14 cellular contexts compared by ENCODE assay signal in genomic region chr15:39357478-39358268, GRCh38.
A peak's percentile ranks its signal among the peaks of the same experiment; 100 is the strongest.
DNase-seq lines count a peak whose midpoint lies in the region; ATAC-seq, FAIRE-seq and TF ChIP-seq lines count a peak whose summit lies in the region.
"Had no signal": no experiment of that assay in that cellular context is flagged by ENCODE, and none has a peak within 500 bp of the region (broad histone marks: within the 10 kb centered on the region; RNA-seq: fewer than 3 reads in every experiment).

No MANE protein-coding gene starts in this region.

- peaks cover 59% of the 10 kb centered on the region for H3F3A ChIP-seq in GM23248 (ENCODE audit: insufficient read depth)
- no peaks in the 10 kb centered on the region for H3F3A ChIP-seq in MM.1S (ENCODE audit: insufficient read depth, low read length)

- CTCF ChIA-PET in K562 (lab: Yijun Ruan, JAX; ENCODE audit: low intra/inter-chr PET ratio): no interaction called here

- no peak for TF ChIP-seq POLR2A in K562 (conservative IDR thresholded peaks at IDR 0.05)

- TF ChIP-seq RAD21 in K562 (CRISPR knock-in tag; conservative IDR thresholded peaks at IDR 0.05 in 1 of 2, IDR thresholded peaks at IDR 0.05 in 1 of 2): no peak

- H3K9me1 ChIP-seq in K562 (ENCODE audit: control insufficient read depth, insufficient read depth, low read length): no peaks in the 10 kb centered on the region

- peak overlapping the region; percentile 65 for H3K4me2 ChIP-seq in GM23248 (ENCODE audit: unreplicated experiment)
- H3K4me2 ChIP-seq in K562 (ENCODE audit: insufficient read depth, low read length): no peak overlapping the region; the same call in 1 of the 2 replicates
- H3K4me2 ChIP-seq in MM.1S (ENCODE audit: low read depth, low read length): no peak overlapping the region

- H3K4me3 ChIP-seq in GM23248: no peak overlapping the region
- H3K4me3 ChIP-seq in K562: no peak overlapping the region
- no peak overlapping the region for H3K4me3 ChIP-seq in mesodermal cell (ENCODE audit: extremely low read depth, insufficient read depth, low read length, poor library complexity, severe bottlenecking)
- no peak overlapping the region for H3K4me3 ChIP-seq in upper lobe of right lung
- no peak overlapping the region for H3K4me3 ChIP-seq in MM.1S (ENCODE audit: low read length)
- no peak overlapping the region for H3K4me3 ChIP-seq in colonic mucosa

- BruUV-seq in K562 (replicated peaks; lab: Mats Ljungman, UMichigan): no TSS peak

- H3K9me2 ChIP-seq in GM23248 (ENCODE audit: insufficient read depth) (no peaks in the 10 kb centered on the region), MM.1S (replicated peaks; ENCODE audit: insufficient read depth, low read length) (no peaks in the 10 kb centered on the region)

- intact Hi-C loops in K562 (cut with micrococcal nuclease) (no loop called here), upper lobe of right lung (cut with DNase I) (no loop called here), colonic mucosa (cut with DNase I) (no loop called here)

- H3K79me2 ChIP-seq in GM23248 (ENCODE audit: insufficient read depth): no peaks in the 10 kb centered on the region
- no peaks in the 10 kb centered on the region for H3K79me2 ChIP-seq in K562 (ENCODE audit: control insufficient read depth, insufficient read depth, low read length)
- no peaks in the 10 kb centered on the region for H3K79me2 ChIP-seq in MM.1S (ENCODE audit: low read length)

- H2AFZ ChIP-seq in GM23248 (peak overlapping the region; percentile 14; the same call in 1 of the 2 replicates), K562 (ENCODE audit: low read depth, low read length) (peak overlapping the region; percentile 21), MM.1S (ENCODE audit: low read length) (no peak overlapping the region)

- peak overlapping the region; percentile 52 for H3K9ac ChIP-seq in GM23248
- H3K9ac ChIP-seq in K562 (ENCODE audit: insufficient read depth in 1 of 2, low read depth in 2 of 2, low read length in 2 of 2): peak overlapping the region in 1 of 2 experiments; percentile 10; a peak in 1 of 4 replicates
- H3K9ac ChIP-seq in MM.1S (ENCODE audit: low read length): no peak overlapping the region
- no peak overlapping the region for H3K9ac ChIP-seq in colonic mucosa (ENCODE audit: low read depth in 2 of 2, low read length in 2 of 2)

- no peak for FAIRE-seq in K562 (lab: Jason Lieb, UNC)

- POLR2A ChIA-PET in K562 (lab: Yijun Ruan, JAX): interaction anchor here (0.8 kb wide), 1 partner anchor 19 kb away, joined by 3 read pairs; no protein-coding TSS in a partner anchor

- TF ChIP-seq EP300 in K562 (IDR thresholded peaks at IDR 0.05; ENCODE audit: low read length): no peak

- H3K4me1 ChIP-seq in GM23248 (ENCODE audit: insufficient read depth): peaks cover 54% of the 10 kb centered on the region
- H3K4me1 ChIP-seq in K562 (replicated peaks in 1 of 2; ENCODE audit: control insufficient read depth in 2 of 2, insufficient read depth in 2 of 2, low read length in 2 of 2): peaks cover 0 to 18% of the 10 kb centered on the region in 2 experiments; a peak in 3 of 5 replicates
- H3K4me1 ChIP-seq in mesodermal cell (ENCODE audit: control insufficient read depth, insufficient read depth, low read length, poor library complexity, severe bottlenecking): peaks cover 13% of the 10 kb centered on the region
- H3K4me1 ChIP-seq in upper lobe of right lung: no peaks in the 10 kb centered on the region
- H3K4me1 ChIP-seq in MM.1S (ENCODE audit: low read length): no peaks in the 10 kb centered on the region
- no peaks in the 10 kb centered on the region for H3K4me1 ChIP-seq in colonic mucosa

- ATAC-seq in K562 (no peak; the same call in 2 of the 3 replicates), upper lobe of right lung (peak; percentile 47)
- ATAC-seq: natural killer cell had no signal

- H3K27ac ChIP-seq in GM23248 (peak overlapping the region; percentile 85), K562 (ENCODE audit: extremely low read depth, low read depth, low read length) (peak overlapping the region; percentile 65; the same call in 2 of the 3 replicates), mesodermal cell (ENCODE audit: low read depth, low read length, severe bottlenecking) (peak overlapping the region; percentile 57), upper lobe of right lung (no peak overlapping the region), MM.1S (ENCODE audit: low read length) (no peak overlapping the region), colonic mucosa (no peak overlapping the region)
- H3K27ac ChIP-seq: WERI-Rb-1 had no signal

- DNase-seq in GM23248: peak; percentile 74
- no peak for DNase-seq in K562 (ENCODE audit: extremely low read depth in 1 of 4, low spot score in 3 of 4)
- DNase-seq in upper lobe of right lung: no peak
- DNase-seq in SHP77 (lab: John Stamatoyannopoulos, UW): no peak
- DNase-seq in MM.1S: no peak
- no peak for DNase-seq in colonic mucosa
- DNase-seq: activated T-cell treated with anti-CD3 and anti-CD28 coated beads, Interleukin-2, amount 50 U/mL, for 1 hour; anterior cingulate cortex; immature natural killer cell; natural killer cell; NCI-H1048; NCI-H524; WERI-Rb-1 had no signal

- H3K9me3 ChIP-seq in GM23248 (ENCODE audit: low read depth) (no peaks in the 10 kb centered on the region), K562 (replicated peaks; ENCODE audit: control insufficient read depth, insufficient read depth, low read depth, low read length) (no peaks in the 10 kb centered on the region), mesodermal cell (ENCODE audit: control insufficient read depth, low read length) (no peaks in the 10 kb centered on the region), upper lobe of right lung (no peaks in the 10 kb centered on the region), MM.1S (replicated peaks; ENCODE audit: insufficient read depth, low read length) (no peaks in the 10 kb centered on the region), colonic mucosa (no peaks in the 10 kb centered on the region)

- WGBS in GM23248 (ENCODE audit: low coverage in 1 of 2, low lambda C conversion rate in 2 of 2, missing lambda C conversion rate in 2 of 2), 2 experiments: 28% methylated on average over 8 of the region's 8 CpGs
- 9% methylated on average over 8 of the region's 8 CpGs for WGBS in K562 (ENCODE audit: insufficient coverage, low coverage, missing lambda C conversion rate)
- WGBS in mesodermal cell (ENCODE audit: insufficient coverage in 2 of 2), 2 experiments: 92 to 95% methylated on average over 2 to 3 of the region's 8 CpGs

- in situ Hi-C loops in GM23248 (cut with MboI): no loop called here
- in situ Hi-C loops in K562 (cut with MboI): no loop called here

- H3K36me3 ChIP-seq in GM23248 (ENCODE audit: low read depth) (no peaks in the 10 kb centered on the region), K562 (ENCODE audit: control insufficient read depth, insufficient read depth, low read length) (no peaks in the 10 kb centered on the region), mesodermal cell (ENCODE audit: control insufficient read depth, insufficient read depth, low read length) (no peaks in the 10 kb centered on the region), upper lobe of right lung (no peaks in the 10 kb centered on the region), MM.1S (replicated peaks; ENCODE audit: insufficient read depth, low read length) (no peaks in the 10 kb centered on the region), colonic mucosa (no peaks in the 10 kb centered on the region)
- H3K36me3 ChIP-seq: WERI-Rb-1 had no signal

- TF ChIP-seq CTCF in K562 (IDR thresholded peaks at IDR 0.05 in 2 of 3, conservative IDR thresholded peaks at IDR 0.05 in 1 of 3; ENCODE audit: insufficient read depth in 2 of 3, low read depth in 1 of 3, low read length in 3 of 3) (no peak), upper lobe of right lung (IDR thresholded peaks at IDR 0.05) (no peak), MM.1S (IDR thresholded peaks at IDR 0.05; ENCODE audit: low read length) (no peak), colonic mucosa (IDR thresholded peaks at IDR 0.05) (no peak)

- H3K27me3 ChIP-seq in GM23248 (replicated peaks; ENCODE audit: insufficient read depth) (no peaks in the 10 kb centered on the region), K562 (ENCODE audit: control insufficient read depth in 2 of 2, insufficient read depth in 2 of 2, low read length in 2 of 2) (no peaks in the 10 kb centered on the region), upper lobe of right lung (no peaks in the 10 kb centered on the region), MM.1S (replicated peaks; ENCODE audit: insufficient read depth, low read length) (no peaks in the 10 kb centered on the region), colonic mucosa (no peaks in the 10 kb centered on the region)

- H4K20me1 ChIP-seq in GM23248 (ENCODE audit: insufficient read depth) (no peaks in the 10 kb centered on the region), K562 (replicated peaks; ENCODE audit: control insufficient read depth, insufficient read depth, low read length) (no peaks in the 10 kb centered on the region), MM.1S (ENCODE audit: insufficient read depth, low read length) (no peaks in the 10 kb centered on the region)

TF ChIP-seq in K562, 482 proteins besides CTCF, POLR2A, EP300 and RAD21:
- no peak for TF ChIP-seq TFE3 (CRISPR knock-in tag; IDR thresholded peaks at IDR 0.05)
- TF ChIP-seq C11orf30 (IDR thresholded peaks at IDR 0.05; ENCODE audit: low read depth): peak; percentile 32; the same call in 1 of the 2 replicates
- peak; percentile 66 for TF ChIP-seq MAFG (tag; conservative IDR thresholded peaks at IDR 0.05)
- peak; percentile 80 for TF ChIP-seq ZNF316 (IDR thresholded peaks at IDR 0.05)
- TF ChIP-seq NFE2L1 (tag; IDR thresholded peaks at IDR 0.05; ENCODE audit: borderline replicate concordance, low read depth): 0 out of 2 replicates have a peak, but pooled peaks have one; percentile 3

Comparison
In these comparisons a context has a peak if more than half of its experiments do, and no peak if none do; other contexts are left out.
1. H3K27ac ChIP-seq: peak in GM23248 (single experiment), K562 (single experiment) and mesodermal cell (single experiment); none in upper lobe of right lung (single experiment), MM.1S (single experiment) and colonic mucosa (single experiment).